Comparison of ENCODE assay signal across 30 cellular contexts in the genomic region with DNA sequence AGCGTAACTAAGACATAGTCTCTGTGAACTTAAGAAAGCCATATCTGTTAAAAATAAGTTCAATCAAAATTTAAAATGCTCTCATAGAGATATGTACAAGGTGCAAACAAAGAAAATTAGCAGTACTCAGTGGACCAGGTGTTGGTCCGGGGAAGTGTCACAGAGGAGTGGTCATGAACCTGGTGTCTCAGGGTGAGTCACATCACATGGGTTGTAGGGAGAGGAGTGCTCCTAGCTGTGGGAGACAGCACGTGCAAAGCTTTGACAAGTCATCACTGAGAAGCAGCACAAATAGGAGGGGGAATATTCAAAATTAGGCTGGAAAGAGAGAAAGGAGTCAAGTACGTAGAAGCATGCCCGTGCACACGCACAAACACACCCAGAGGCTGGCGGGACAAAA.
"Had no signal": no experiment of that assay in that cellular context is flagged by ENCODE, and none has a peak within 500 bp of the region (broad histone marks: within the 10 kb centered on the region; RNA-seq: fewer than 3 reads in every experiment).

No MANE protein-coding gene starts in this region.

- H3K9me3 Mint-ChIP-seq: activated CD4-positive, alpha-beta memory T cell treated with anti-CD3 and anti-CD28 coated beads, Interleukin-2, amount 10 ng/mL, durations not matched to agents 7 days and 5 days; activated CD4-positive, alpha-beta T cell treated with anti-CD3 and anti-CD28 coated beads, Interleukin-2, amount 10 ng/mL, durations not matched to agents 7 days and 5 days; activated naive CD4-positive, alpha-beta T cell treated with anti-CD3 and anti-CD28 coated beads, Interleukin-2, amount 10 ng/mL, durations not matched to agents 7 days and 5 days; activated T-cell treated with anti-CD3 and anti-CD28 coated beads, Interleukin-2, amount 50 U/mL, for 24 hours; mesothelial cell of epicardium; nephron progenitor cell had no signal

- H3K27me3 ChIP-seq: brain microvascular endothelial cell, thyroid gland had no signal

- H3K4me3 Mint-ChIP-seq: activated CD4-positive, alpha-beta memory T cell treated with anti-CD3 and anti-CD28 coated beads, Interleukin-2, amount 10 ng/mL, durations not matched to agents 7 days and 5 days; activated CD4-positive, alpha-beta T cell treated with anti-CD3 and anti-CD28 coated beads, Interleukin-2, amount 10 ng/mL, durations not matched to agents 7 days and 5 days; activated naive CD4-positive, alpha-beta T cell treated with anti-CD3 and anti-CD28 coated beads, Interleukin-2, amount 10 ng/mL, durations not matched to agents 7 days and 5 days; activated naive CD8-positive, alpha-beta T cell treated with anti-CD3 and anti-CD28 coated beads, Interleukin-2, amount 10 ng/mL, durations not matched to agents 7 days and 5 days; activated T-cell treated with anti-CD3 and anti-CD28 coated beads, Interleukin-2, amount 50 U/mL, for 24 hours; mesothelial cell of epicardium; naive B cell; nephron progenitor cell; stimulated activated memory B cell treated with anti-CD40 and anti-IgM and Interleukin-4, amounts not matched to agents 10 μg/mL and 1 μg/mL and 100 μg/mL, for 72 hours; stimulated activated naive CD8-positive, alpha-beta T cell treated with anti-CD3 and anti-CD28 coated beads, Interleukin-15, amount 100 ng/mL, for 72 hours; T-helper 17 cell had no signal

- H3K36me3 ChIP-seq: brain microvascular endothelial cell, esophagus squamous epithelium, pancreas, prostate gland, thyroid gland had no signal

- H3K4me3 ChIP-seq: esophagus squamous epithelium, pancreas, prostate gland, smooth muscle cell, thyroid gland had no signal

- H3K4me2 ChIP-seq: smooth muscle cell had no signal

- H3K27me3 Mint-ChIP-seq: activated CD4-positive, alpha-beta memory T cell treated with anti-CD3 and anti-CD28 coated beads, Interleukin-2, amount 10 ng/mL, durations not matched to agents 7 days and 5 days; activated CD4-positive, alpha-beta T cell treated with anti-CD3 and anti-CD28 coated beads, Interleukin-2, amount 10 ng/mL, durations not matched to agents 7 days and 5 days; activated naive CD4-positive, alpha-beta T cell treated with anti-CD3 and anti-CD28 coated beads, Interleukin-2, amount 10 ng/mL, durations not matched to agents 7 days and 5 days; activated T-cell treated with anti-CD3 and anti-CD28 coated beads, Interleukin-2, amount 50 U/mL, for 24 hours; stimulated activated memory B cell treated with anti-CD40 and anti-IgM and Interleukin-4, amounts not matched to agents 10 μg/mL and 1 μg/mL and 100 μg/mL, for 72 hours; T-helper 17 cell had no signal

- H3K4me1 ChIP-seq: esophagus squamous epithelium, pancreas, prostate gland, thyroid gland had no signal

- H3K36me3 Mint-ChIP-seq: activated naive CD4-positive, alpha-beta T cell treated with anti-CD3 and anti-CD28 coated beads, Interleukin-2, amount 10 ng/mL, durations not matched to agents 7 days and 5 days; activated naive CD8-positive, alpha-beta T cell treated with anti-CD3 and anti-CD28 coated beads, Interleukin-2, amount 10 ng/mL, durations not matched to agents 7 days and 5 days; mesothelial cell of epicardium; naive B cell; stimulated activated memory B cell treated with anti-CD40 and anti-IgM and Interleukin-4, amounts not matched to agents 10 μg/mL and 1 μg/mL and 100 μg/mL, for 72 hours had no signal

- H3K27ac Mint-ChIP-seq: activated CD4-positive, alpha-beta memory T cell treated with anti-CD3 and anti-CD28 coated beads, Interleukin-2, amount 10 ng/mL, durations not matched to agents 7 days and 5 days; activated CD4-positive, alpha-beta T cell treated with anti-CD3 and anti-CD28 coated beads, Interleukin-2, amount 10 ng/mL, durations not matched to agents 7 days and 5 days; activated naive CD4-positive, alpha-beta T cell treated with anti-CD3 and anti-CD28 coated beads, Interleukin-2, amount 10 ng/mL, durations not matched to agents 7 days and 5 days; activated naive CD8-positive, alpha-beta T cell treated with anti-CD3 and anti-CD28 coated beads, Interleukin-2, amount 10 ng/mL, durations not matched to agents 7 days and 5 days; activated T-cell treated with anti-CD3 and anti-CD28 coated beads, Interleukin-2, amount 50 U/mL, for 24 hours; mesothelial cell of epicardium; nephron progenitor cell; stimulated activated memory B cell treated with anti-CD40 and anti-IgM and Interleukin-4, amounts not matched to agents 10 μg/mL and 1 μg/mL and 100 μg/mL, for 72 hours; stimulated activated naive CD8-positive, alpha-beta T cell treated with anti-CD3 and anti-CD28 coated beads, Interleukin-15, amount 100 ng/mL, for 72 hours; T-helper 17 cell had no signal

- H3K4me1 Mint-ChIP-seq: activated CD4-positive, alpha-beta memory T cell treated with anti-CD3 and anti-CD28 coated beads, Interleukin-2, amount 10 ng/mL, durations not matched to agents 7 days and 5 days; activated CD4-positive, alpha-beta T cell treated with anti-CD3 and anti-CD28 coated beads, Interleukin-2, amount 10 ng/mL, durations not matched to agents 7 days and 5 days; activated naive CD4-positive, alpha-beta T cell treated with anti-CD3 and anti-CD28 coated beads, Interleukin-2, amount 10 ng/mL, durations not matched to agents 7 days and 5 days; activated naive CD8-positive, alpha-beta T cell treated with anti-CD3 and anti-CD28 coated beads, Interleukin-2, amount 10 ng/mL, durations not matched to agents 7 days and 5 days; mesothelial cell of epicardium; naive B cell; stimulated activated memory B cell treated with anti-CD40 and anti-IgM and Interleukin-4, amounts not matched to agents 10 μg/mL and 1 μg/mL and 100 μg/mL, for 72 hours; stimulated activated naive CD8-positive, alpha-beta T cell treated with anti-CD3 and anti-CD28 coated beads, Interleukin-15, amount 100 ng/mL, for 72 hours; T-helper 17 cell had no signal

- H3K27ac ChIP-seq: brain microvascular endothelial cell, esophagus squamous epithelium, pancreas, prostate gland, thyroid gland had no signal

- H3K9me3 ChIP-seq: esophagus squamous epithelium, pancreas, prostate gland, thyroid gland had no signal

- DNase-seq: activated CD4-positive, alpha-beta memory T cell treated with anti-CD3 and anti-CD28 coated beads, Interleukin-2, amount 10 ng/mL, durations not matched to agents 7 days and 5 days; activated CD4-positive, alpha-beta T cell treated with anti-CD3 and anti-CD28 coated beads, Interleukin-2, amount 10 ng/mL, durations not matched to agents 7 days and 5 days; activated CD4-positive, CD25-positive, alpha-beta regulatory T cell treated with anti-CD3 and anti-CD28 coated beads, Interleukin-2, amount 50 U/mL, for 72 hours; activated CD8-positive, alpha-beta memory T cell treated with anti-CD3 and anti-CD28 coated beads, Interleukin-2, amount 50 U/mL, for 48 hours; activated gamma-delta T cell; activated naive CD4-positive, alpha-beta T cell treated with anti-CD3 and anti-CD28 coated beads, Interleukin-2, amount 10 ng/mL, durations not matched to agents 7 days and 5 days; activated naive CD8-positive, alpha-beta T cell treated with anti-CD3 and anti-CD28 coated beads, Interleukin-2, amount 10 ng/mL, durations not matched to agents 7 days and 5 days; activated T-cell treated with anti-CD3 and anti-CD28 coated beads, Interleukin-2, amount 50 U/mL, for 24 hours; brain microvascular endothelial cell; caudate nucleus; esophagus squamous epithelium; glutamatergic neuron; islet precursor cell; left colon; naive B cell; nephron progenitor cell; pancreas; retina; stimulated activated CD4-positive, alpha-beta T cell treated with anti-CD3 and anti-CD28 coated beads, Interleukin-1b, Interleukin-23, amount 100 ng/mL, for 48 hours; stimulated activated CD4-positive, alpha-beta T cell treated with anti-CD3 and anti-CD28 coated beads, Interleukin-4, amount 100 ng/mL, for 4 hours; stimulated activated CD8-positive, alpha-beta memory T cell treated with anti-CD3 and anti-CD28 coated beads, Interleukin-4, amount 100 ng/mL, for 48 hours; stimulated activated naive CD8-positive, alpha-beta T cell treated with anti-CD3 and anti-CD28 coated beads, Interleukin-15, amount 100 ng/mL, for 72 hours; SW 1271; T-helper 17 cell; T1000; thyroid gland had no signal
